In the genomic region with DNA sequence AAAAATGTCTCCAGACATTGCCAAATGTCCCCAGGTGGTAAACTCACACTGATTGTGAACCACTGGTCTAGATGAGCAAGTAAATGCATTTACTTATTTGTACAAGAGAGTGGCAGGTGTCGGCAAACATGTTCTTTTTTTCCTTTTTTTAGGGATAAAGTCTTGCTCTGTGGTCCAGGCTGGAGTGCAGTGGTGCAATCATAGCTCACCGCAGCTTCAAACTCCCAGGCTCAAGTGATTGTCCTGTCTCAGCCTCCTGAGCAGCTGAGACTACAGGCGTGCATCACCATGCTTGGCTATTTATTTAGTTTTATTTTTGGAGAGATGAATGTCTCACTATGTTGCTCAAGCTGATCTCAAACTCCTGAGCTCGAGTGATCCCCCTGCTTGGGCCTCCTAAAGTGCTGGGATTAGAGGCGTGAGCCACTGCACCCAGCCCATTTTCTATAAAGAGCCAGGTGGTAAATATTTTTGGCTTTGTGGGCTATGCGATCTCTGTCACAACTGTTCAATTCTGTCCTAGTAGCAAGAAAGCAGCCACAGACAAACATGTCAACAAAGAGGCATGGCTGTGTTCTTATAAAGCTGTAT, we compare ENCODE assay signal across 20 cellular contexts. TPM values are rescaled to one million over a fixed set of nuclear protein-coding genes. Genes with fewer than 3 reads are reported as not detected.
A peak's percentile ranks its signal among the peaks of the same experiment; 100 is the strongest.
DNase-seq lines count a peak whose midpoint lies in the region; ATAC-seq and TF ChIP-seq lines count a peak whose summit lies in the region.
"Had no signal": no experiment of that assay in that cellular context is flagged by ENCODE, and none has a peak within 500 bp of the region (broad histone marks: within the 10 kb centered on the region; RNA-seq: fewer than 3 reads in every experiment).

No MANE protein-coding gene starts in this region.

- H3K36me3 ChIP-seq in Loucy (ENCODE audit: insufficient read depth, low read length) = no peaks in the 10 kb centered on the region
- H3K36me3 ChIP-seq: BE2C, Peyer's patch had no signal

- H2AFZ ChIP-seq in Loucy (ENCODE audit: low read length) = no peak overlapping the region

- peaks cover 42% of the 10 kb centered on the region for H3K79me2 ChIP-seq in Loucy (ENCODE audit: insufficient read depth, low read length)

- H3K4me1 ChIP-seq in Loucy (ENCODE audit: insufficient read depth, low read length, poor library complexity, severe bottlenecking) = peaks cover 80% of the 10 kb centered on the region
- H3K4me1 ChIP-seq: BE2C had no signal

- H3K4me3 ChIP-seq in Loucy (ENCODE audit: low read length, poor library complexity, severe bottlenecking) = peak overlapping the region; percentile 85
- H3K4me3 ChIP-seq: Peyer's patch had no signal

- no peak for ATAC-seq in GM19463 (IDR thresholded peaks at IDR 0.05; ENCODE audit: unreplicated experiment)

- peak overlapping the region; percentile 85 for H3K4me2 ChIP-seq in Loucy (ENCODE audit: low read depth, low read length, poor library complexity, severe bottlenecking)

- no peaks in the 10 kb centered on the region for H3K9me2 ChIP-seq in Loucy (replicated peaks; ENCODE audit: low read depth, low read length)

- H3F3A ChIP-seq in Loucy (ENCODE audit: low read depth) = peaks cover 25% of the 10 kb centered on the region

- no peaks in the 10 kb centered on the region for H3K9me3 ChIP-seq in Loucy (ENCODE audit: insufficient read depth, low read depth, low read length)
- H3K9me3 ChIP-seq: BE2C, Peyer's patch had no signal

- DNase-seq in NCI-H82 (lab: John Stamatoyannopoulos, UW) (peak; percentile 25), NCI-H82 treated with DMSO at 0.1 percent for 48 hours (lab: John Stamatoyannopoulos, UW; ENCODE audit: unreplicated experiment) (no peak), SW480 (ENCODE audit: low spot score) (peak; percentile 14), NCI-H1417 (lab: John Stamatoyannopoulos, UW) (no peak), HT-29 (ENCODE audit: low spot score) (no peak), midbrain (lab: John Stamatoyannopoulos, UW) (no peak)
- DNase-seq: 8988T; BE2C; CD4-positive, alpha-beta memory T cell; H9; Kasumi-1; NCI-H1436; NCI-H1930; NCI-H226; NCI-H524; Peyer's patch had no signal

- H4K20me1 ChIP-seq in Loucy (ENCODE audit: insufficient read depth, low read length, poor library complexity, severe bottlenecking) = no peaks in the 10 kb centered on the region

- no peak for TF ChIP-seq CTCF in Loucy (conservative IDR thresholded peaks at IDR 0.05; ENCODE audit: low read length)

- H3K9ac ChIP-seq in Loucy (ENCODE audit: low read depth, low read length, poor library complexity, severe bottlenecking) = peak overlapping the region; percentile 97

- no peaks in the 10 kb centered on the region for H3K27me3 ChIP-seq in Loucy (ENCODE audit: insufficient read depth, low read length, poor library complexity, severe bottlenecking)
- H3K27me3 ChIP-seq: Peyer's patch had no signal

RNA-seq across cellular contexts. Expression of gene VPREB1, which starts 1.4 kb away (rescaled TPM):
- total RNA-seq in HT-29 (2014; rRNA removed; shearing (Covaris generic)) = not detected in 2 replicates
- total RNA-seq: CD4-positive, alpha-beta memory T cell; H9; HT1080; Peyer's patch; SK-MEL-5 had no signal

Comparison
In these comparisons a context has a peak if more than half of its experiments do, and no peak if none do; other contexts are left out.
1. DNase-seq: peak in NCI-H82 (single experiment) and SW480 (single experiment); none in NCI-H82 treated with DMSO at 0.1 percent for 48 hours (single experiment), NCI-H1417 (0 of 3), HT-29 (single experiment) and midbrain (single experiment).